Comparison of ENCODE assay signal across 15 cellular contexts in the genomic region with DNA sequence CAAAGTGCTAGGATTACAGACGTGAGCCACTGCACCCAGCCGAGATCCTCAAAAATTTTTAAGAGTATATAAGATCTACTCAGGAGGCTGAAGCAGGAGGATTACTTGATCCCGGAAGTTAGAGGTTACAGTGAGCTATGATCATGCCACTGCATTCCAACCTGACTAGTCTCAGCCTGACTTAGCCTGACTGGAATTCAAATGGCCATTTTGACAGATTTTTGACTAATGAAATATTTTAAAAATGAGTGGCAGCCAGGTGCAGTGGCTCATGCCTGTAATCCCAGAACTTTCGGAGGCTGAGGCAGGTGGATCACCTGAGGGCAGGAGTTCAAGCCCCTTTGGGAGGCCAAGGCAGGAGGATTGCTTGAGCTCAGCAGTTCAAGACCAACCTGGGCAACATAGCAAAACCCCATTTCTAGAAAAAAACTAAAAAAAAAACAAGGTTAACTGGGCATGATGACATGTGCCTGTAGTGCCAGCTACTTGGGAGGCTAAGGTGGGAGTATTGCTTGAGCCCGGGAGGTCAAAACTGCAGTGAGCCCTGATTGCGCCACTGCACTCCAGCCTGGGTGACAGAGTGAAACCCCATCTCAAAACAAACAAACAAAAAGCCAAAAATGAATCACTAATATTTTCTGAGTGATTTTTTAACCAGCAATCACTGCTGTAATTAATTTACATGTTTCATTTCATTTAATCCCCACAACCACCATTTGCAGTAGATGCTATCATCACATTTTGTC. TPM values are rescaled to one million over a fixed set of nuclear protein-coding genes. Genes with fewer than 3 reads are reported as not detected.
A peak's percentile ranks its signal among the peaks of the same experiment; 100 is the strongest.
DNase-seq lines count a peak whose midpoint lies in the region; ATAC-seq, FAIRE-seq and TF ChIP-seq lines count a peak whose summit lies in the region.
"Had no signal": no experiment of that assay in that cellular context is flagged by ENCODE, and none has a peak within 500 bp of the region (broad histone marks: within the 10 kb centered on the region; RNA-seq: fewer than 3 reads in every experiment).

No MANE protein-coding gene starts in this region.

- H3K27ac ChIP-seq in SJSA1 (peak overlapping the region; percentile 98), skeletal muscle tissue (ENCODE audit: low read depth, low read length) (peak overlapping the region; percentile 66)
- H3K27ac ChIP-seq in CD4-positive, alpha-beta memory T cell (ENCODE audit: low read depth, low read length) = no peak overlapping the region
- H3K27ac ChIP-seq: HL-60 had no signal

- ATAC-seq in HG03469 (IDR thresholded peaks at IDR 0.05; ENCODE audit: unreplicated experiment) (no peak), left lobe of liver (no peak)

- POLR2A ChIA-PET in CD4-positive, alpha-beta memory T cell (lab: Charles Lee; ENCODE audit: partially characterized antibody) = interaction anchor here (1.0 kb wide), 1 partner anchor 29 kb away, joined by 3 read pairs; no protein-coding TSS in a partner anchor

- no peaks in the 10 kb centered on the region for H3K9me3 Mint-ChIP-seq in CD4-positive, alpha-beta memory T cell
- H3K9me3 Mint-ChIP-seq: activated naive CD4-positive, alpha-beta T cell treated with anti-CD3 and anti-CD28 coated beads for 36 hours; nephron progenitor cell had no signal

- H3K27me3 ChIP-seq in SJSA1 (replicated peaks) (no peaks in the 10 kb centered on the region), skeletal muscle tissue (ENCODE audit: control insufficient read depth in 3 of 3, insufficient read depth in 3 of 3, low read length in 3 of 3) (no peaks in the 10 kb centered on the region)
- H3K27me3 ChIP-seq in CD4-positive, alpha-beta memory T cell (ENCODE audit: insufficient read depth, low read length) = no peaks in the 10 kb centered on the region
- H3K27me3 ChIP-seq: dorsolateral prefrontal cortex had no signal

- H3K4me3 ChIP-seq in SJSA1 (no peak overlapping the region), fibroblast of the aortic adventitia (ENCODE audit: low read depth, low read length) (no peak overlapping the region), skeletal muscle tissue (ENCODE audit: low read length in 3 of 3) (no peak overlapping the region)
- no peak overlapping the region for H3K4me3 ChIP-seq in CD4-positive, alpha-beta memory T cell (ENCODE audit: low read length in 2 of 2)
- H3K4me3 ChIP-seq: dorsolateral prefrontal cortex had no signal

- H3K36me3 ChIP-seq in SJSA1 (peaks cover 34% of the 10 kb centered on the region), skeletal muscle tissue (ENCODE audit: control insufficient read depth in 3 of 3, insufficient read depth in 3 of 3, low read length in 3 of 3) (peaks cover 12 to 29% (median 22%) of the 10 kb centered on the region in 3 donors)
- H3K36me3 ChIP-seq in CD4-positive, alpha-beta memory T cell (ENCODE audit: insufficient read depth, low read length) = no peaks in the 10 kb centered on the region

- H3K4me3 Mint-ChIP-seq in CD4-positive, alpha-beta memory T cell = no peak overlapping the region
- H3K4me3 Mint-ChIP-seq: activated naive CD4-positive, alpha-beta T cell treated with anti-CD3 and anti-CD28 coated beads for 36 hours; nephron progenitor cell had no signal

- CTCF ChIA-PET in CD4-positive, alpha-beta memory T cell (lab: Charles Lee; ENCODE audit: partially characterized antibody) = interaction anchor here (0.8 to 3.2 kb wide), 13 partner anchors 8 to 607 kb away, joined by 3 to 22 read pairs (median 9); partner anchors contain the start of genes G3BP1 and SLC36A1

- no peak for TF ChIP-seq POLR2A in GM12892 (IDR thresholded peaks at IDR 0.05; ENCODE audit: low read depth, low read length)

- H3K36me3 Mint-ChIP-seq in CD4-positive, alpha-beta memory T cell = peaks cover 30 to 62% of the 10 kb centered on the region in 2 donors

- no peak overlapping the region for H3K9ac ChIP-seq in skeletal muscle tissue (ENCODE audit: low read depth in 1 of 3, low read length in 3 of 3)

- H3K4me1 ChIP-seq in SJSA1 (replicated peaks) (peaks cover 89% of the 10 kb centered on the region), skeletal muscle tissue (ENCODE audit: control insufficient read depth in 3 of 3, insufficient read depth in 3 of 3, low read length in 3 of 3) (peaks cover 20 to 39% (median 37%) of the 10 kb centered on the region in 3 donors)
- peaks cover 34% of the 10 kb centered on the region for H3K4me1 ChIP-seq in CD4-positive, alpha-beta memory T cell (ENCODE audit: insufficient read depth, low read length)

- H3K9me3 ChIP-seq in SJSA1 (replicated peaks) = no peaks in the 10 kb centered on the region
- H3K9me3 ChIP-seq in skeletal muscle tissue (ENCODE audit: control insufficient read depth in 3 of 3, low read length in 3 of 3) = no peaks in the 10 kb centered on the region
- no peaks in the 10 kb centered on the region for H3K9me3 ChIP-seq in CD4-positive, alpha-beta memory T cell (ENCODE audit: control insufficient read depth in 1 of 2, low read length in 2 of 2)
- H3K9me3 ChIP-seq: Caco-2 had no signal

- intact Hi-C loops in posterior cingulate gyrus (cut with DNase I) = loop anchor here (2.0 kb wide), 1 partner anchor 295 kb away; the partner anchor contains the start of gene SLC36A1
- intact Hi-C loops in CD4-positive, alpha-beta memory T cell (cut with micrococcal nuclease) = loop anchor here (2.0 kb wide), 1 partner anchor 295 kb away; the partner anchor contains the start of gene SLC36A1

- DNase-seq in GM12892 (ENCODE audit: insufficient read length) = no peak
- peak; percentile 76 to 85 for DNase-seq in SJSA1 (ENCODE audit: low read depth in 1 of 2, low spot score in 2 of 2)
- peak; percentile 71 for DNase-seq in fibroblast of the aortic adventitia (ENCODE audit: low read depth)
- DNase-seq in left lobe of liver (ENCODE audit: low spot score) = no peak
- no peak for DNase-seq in posterior cingulate gyrus
- no peak for DNase-seq in CD4-positive, alpha-beta memory T cell
- DNase-seq: activated naive CD4-positive, alpha-beta T cell treated with anti-CD3 and anti-CD28 coated beads for 36 hours; stimulated activated CD4-positive, alpha-beta T cell treated with anti-CD3 and anti-CD28 coated beads, Interleukin-4, amount 100 ng/mL, for 4 hours had no signal

- H3K27me3 Mint-ChIP-seq in CD4-positive, alpha-beta memory T cell = no peaks in the 10 kb centered on the region

- no peak for TF ChIP-seq CTCF in fibroblast of the aortic adventitia (IDR thresholded peaks at IDR 0.05; ENCODE audit: insufficient read depth, low read length)

- FAIRE-seq in GM12892 (lab: Jason Lieb, UNC) = peak; percentile 56
- FAIRE-seq: GM12891 had no signal

- H3K4me1 Mint-ChIP-seq in CD4-positive, alpha-beta memory T cell = peaks cover 26 to 38% (median 35%) of the 10 kb centered on the region in 4 donors

- H3K27ac Mint-ChIP-seq in CD4-positive, alpha-beta memory T cell = peak overlapping the region in 1 of 7 donors; percentile 39
- H3K27ac Mint-ChIP-seq: activated naive CD4-positive, alpha-beta T cell treated with anti-CD3 and anti-CD28 coated beads for 36 hours; nephron progenitor cell had no signal

RNA-seq across cellular contexts. Expression of gene ATOX1, which starts 16.6 kb away (rescaled TPM):
- polyA plus RNA-seq in GM12892 (2012; ENCODE audit: missing spikeins) = 130 TPM
- 101 and 124 TPM in 2 replicates for total RNA-seq in SJSA1 (2014; rRNA removed; shearing (Covaris generic))
- total RNA-seq in fibroblast of the aortic adventitia (ENCODE audit: low replicate concordance) (28.6 and 66.6 TPM in 2 replicates), skeletal muscle tissue (20.4 TPM), left lobe of liver (72.9 TPM)
- 10 to 100 TPM; 28.2 to 31.0 TPM for total RNA-seq in CD4-positive, alpha-beta memory T cell
- 10 to 100 TPM; 42.8 to 64.5 TPM for polyA plus RNA-seq in CD4-positive, alpha-beta memory T cell

RNA-seq across cellular contexts. Expression of gene G3BP1, which starts 29.9 kb away (rescaled TPM):
- polyA plus RNA-seq in GM12892 (2012; ENCODE audit: missing spikeins) = 110 TPM
- total RNA-seq in SJSA1 (2014; rRNA removed; shearing (Covaris generic)) = 240 and 259 TPM in 2 replicates
- total RNA-seq in fibroblast of the aortic adventitia (ENCODE audit: low replicate concordance) (161 and 239 TPM in 2 replicates), skeletal muscle tissue (109 TPM), left lobe of liver (90.0 TPM)
- 100 to 1,000 TPM; 189 to 193 TPM for total RNA-seq in CD4-positive, alpha-beta memory T cell
- polyA plus RNA-seq in CD4-positive, alpha-beta memory T cell = 100 to 1,000 TPM; 178 to 188 TPM

RNA-seq across cellular contexts. Expression of gene SPARC, which starts 55.1 kb away (rescaled TPM):
- 24.0 TPM for polyA plus RNA-seq in GM12892 (2012; ENCODE audit: missing spikeins)
- 2,833 and 2,882 TPM in 2 replicates for total RNA-seq in SJSA1 (2014; rRNA removed; shearing (Covaris generic))
- total RNA-seq in fibroblast of the aortic adventitia (ENCODE audit: low replicate concordance) (1,011 and 5,653 TPM in 2 replicates), skeletal muscle tissue (1,314 TPM), left lobe of liver (90.7 TPM)
- total RNA-seq in CD4-positive, alpha-beta memory T cell = under 1 TPM; 0.19 to 0.47 TPM
- under 1 TPM in 1 of 2 donors, not detected in 1; 0.37 TPM for polyA plus RNA-seq in CD4-positive, alpha-beta memory T cell

Comparison
In these comparisons a context has a peak if more than half of its experiments do, and no peak if none do; other contexts are left out.
1. DNase-seq: peak in SJSA1 (2 of 2) and fibroblast of the aortic adventitia (single experiment); none in GM12892 (single experiment), left lobe of liver (single experiment), posterior cingulate gyrus (0 of 10) and CD4-positive, alpha-beta memory T cell (0 of 5).
2. RNA of gene SPARC, which starts 55.1 kb away (total RNA-seq): 2,833 to 2,882 TPM in SJSA1, 1,314 TPM in skeletal muscle tissue (single experiment), 1,011 to 5,653 TPM in fibroblast of the aortic adventitia and 90.7 TPM in left lobe of liver (single experiment); 0.19 to 0.47 TPM in CD4-positive, alpha-beta memory T cell; every median in the first group is over 10 times any median in the second.